In the genomic region with DNA sequence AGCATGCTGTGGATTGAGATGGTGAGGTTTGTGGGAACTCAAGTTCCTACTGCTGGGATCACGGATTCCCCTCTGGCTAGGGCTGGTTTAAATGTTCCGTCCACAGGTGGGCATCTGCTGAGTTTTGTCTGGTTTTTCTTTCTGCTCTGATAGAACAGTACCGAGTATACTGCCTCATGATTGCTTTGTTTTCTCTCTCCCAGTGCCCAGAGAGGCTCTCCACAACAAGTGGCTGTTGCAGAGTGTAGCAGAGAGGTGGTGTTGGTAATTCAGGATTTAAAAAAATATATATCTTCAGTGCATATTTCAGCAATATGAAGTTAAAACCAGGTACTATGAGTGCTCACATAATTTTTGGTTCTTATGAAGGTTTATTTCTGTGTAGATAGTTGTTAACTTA, we compare ENCODE assay signal across 5 cellular contexts.
"Had no signal": no experiment of that assay in that cellular context is flagged by ENCODE, and none has a peak within 500 bp of the region (broad histone marks: within the 10 kb centered on the region; RNA-seq: fewer than 3 reads in every experiment).

No MANE protein-coding gene starts in this region.

- H3K4me3 Mint-ChIP-seq: IgD-negative memory B cell had no signal

- ATAC-seq: HepG2, K562 had no signal

- H3K36me3 Mint-ChIP-seq: IgD-negative memory B cell had no signal

- DNase-seq: IMR-90 had no signal

- H3K27me3 Mint-ChIP-seq: IgD-negative memory B cell had no signal

- H3K27ac Mint-ChIP-seq: IgD-negative memory B cell had no signal

- H3K4me1 Mint-ChIP-seq: IgD-negative memory B cell had no signal

- H3K4me3 ChIP-seq: K562 had no signal

- H3K27ac ChIP-seq: HL-60 had no signal
